12 cellular contexts compared by ENCODE assay signal in the genomic region with DNA sequence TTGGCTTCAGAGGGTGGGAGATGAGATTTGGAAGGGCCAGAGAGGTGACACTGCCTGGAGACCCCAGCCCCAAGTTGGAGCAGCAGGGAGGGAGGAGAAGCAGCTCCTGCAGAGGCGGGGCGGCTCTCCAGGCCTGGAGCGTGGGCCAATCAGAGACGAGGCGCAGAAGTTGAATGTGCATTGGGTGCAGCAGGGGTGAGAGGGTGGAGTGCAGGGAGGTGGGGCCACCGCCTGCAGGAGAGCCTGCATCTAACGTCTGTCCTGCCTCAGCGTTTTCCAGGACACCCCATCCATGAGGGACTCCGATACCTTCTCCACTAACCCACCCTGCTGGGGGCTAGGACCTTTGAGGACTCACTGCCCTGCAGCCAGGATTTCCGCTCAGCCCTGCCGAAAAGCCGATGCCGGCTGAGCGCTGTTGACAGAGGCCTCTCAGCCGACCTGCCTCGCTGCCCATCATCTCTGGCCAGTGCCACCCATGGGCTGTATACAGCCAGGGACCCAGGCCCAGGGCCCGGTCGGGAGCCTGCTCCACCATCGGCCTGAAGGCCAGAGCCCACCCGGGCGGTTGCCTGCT.
DNase-seq lines count a peak whose midpoint lies in the region; ATAC-seq and TF ChIP-seq lines count a peak whose summit lies in the region.
"Had no signal": no experiment of that assay in that cellular context is flagged by ENCODE, and none has a peak within 500 bp of the region (broad histone marks: within the 10 kb centered on the region; RNA-seq: fewer than 3 reads in every experiment).

No MANE protein-coding gene starts in this region.

- H3K4me1 ChIP-seq in mammary epithelial cell (ENCODE audit: insufficient read depth, low read length) (peaks cover 4% of the 10 kb centered on the region), iPS-18a (ENCODE audit: control insufficient read depth, low read depth, low read length) (peaks cover 18% of the 10 kb centered on the region)
- H3K4me1 ChIP-seq: thyroid gland had no signal

- no TSS peak for BruUV-seq in mammary epithelial cell (replicated peaks; lab: Mats Ljungman, UMichigan)
- no TSS peak for BruUV-seq in MCF 10A (replicated peaks; lab: Mats Ljungman, UMichigan)

- CTCF ChIA-PET in mammary epithelial cell (lab: Charles Lee; ENCODE audit: low non-redundant PET) (no interaction called here), MCF 10A (lab: Yijun Ruan, JAX) (no interaction called here), T-cell (lab: Charles Lee) (no interaction called here)

- POLR2A ChIA-PET in MCF 10A (lab: Yijun Ruan, JAX) (no interaction called here), T-cell (lab: Charles Lee) (no interaction called here)

- H3K36me3 ChIP-seq in mammary epithelial cell (ENCODE audit: insufficient read depth, low read length) (no peaks in the 10 kb centered on the region), iPS-18a (ENCODE audit: control insufficient read depth, low read depth, low read length) (no peaks in the 10 kb centered on the region)
- H3K36me3 ChIP-seq: thyroid gland had no signal

- H3K27me3 Mint-ChIP-seq in MCF 10A (ENCODE audit: insufficient read depth, unreplicated experiment) (peaks cover 54% of the 10 kb centered on the region), T-cell (peaks cover 33 to 71% of the 10 kb centered on the region in 2 donors)

- peak overlapping the region; percentile 72 for H2AFZ ChIP-seq in mammary epithelial cell (ENCODE audit: low read depth, low read length)
- H2AFZ ChIP-seq: PC-9 had no signal

- WGBS in mammary epithelial cell (ENCODE audit: low coverage, missing lambda C conversion rate), result 27% methylated on average over 10 of the region's 21 CpGs

- H3K4me3 ChIP-seq in mammary epithelial cell (replicated peaks in 1 of 3; ENCODE audit: insufficient read depth in 1 of 3, low read depth in 2 of 3, low read length in 3 of 3) (peak overlapping the region in 1 of 3 experiments; percentile 19), iPS-18a (ENCODE audit: low read length) (peak overlapping the region; percentile 71)
- H3K4me3 ChIP-seq: PC-9, thyroid gland had no signal

- no peak for TF ChIP-seq CTCF in mammary epithelial cell (conservative IDR thresholded peaks at IDR 0.05 in 1 of 2, IDR thresholded peaks at IDR 0.05 in 1 of 2; ENCODE audit: extremely low read depth in 1 of 2, insufficient read depth in 1 of 2, low read depth in 1 of 2, low read length in 2 of 2)
- no peak for TF ChIP-seq CTCF in MCF 10A (IDR thresholded peaks at IDR 0.05; ENCODE audit: unreplicated experiment)

- H3K9me3 ChIP-seq in mammary epithelial cell (replicated peaks; ENCODE audit: insufficient read depth, low read length) (no peaks in the 10 kb centered on the region), iPS-18a (ENCODE audit: control insufficient read depth, low read depth, low read length) (no peaks in the 10 kb centered on the region)
- H3K9me3 ChIP-seq: thyroid gland had no signal

- H3K4me1 Mint-ChIP-seq in MCF 10A (ENCODE audit: insufficient read depth, unreplicated experiment) (peaks cover 6% of the 10 kb centered on the region), T-cell (peaks cover 5 to 8% (median 7%) of the 10 kb centered on the region in 3 donors)

- H3K9me3 Mint-ChIP-seq in MCF 10A (ENCODE audit: unreplicated experiment) (no peaks in the 10 kb centered on the region), T-cell (no peaks in the 10 kb centered on the region)

- H3K27me3 ChIP-seq in mammary epithelial cell (ENCODE audit: insufficient read depth, low read length), result peaks cover 5% of the 10 kb centered on the region
- H3K27me3 ChIP-seq in iPS-18a (ENCODE audit: control insufficient read depth, insufficient read depth, low read length), result peaks cover 8% of the 10 kb centered on the region

- no peak overlapping the region for H3K4me3 Mint-ChIP-seq in MCF 10A (ENCODE audit: unreplicated experiment)
- H3K4me3 Mint-ChIP-seq in T-cell, result peak overlapping the region; percentile 61 to 81 (median 66)

- peak overlapping the region; percentile 51 for H3K4me2 ChIP-seq in mammary epithelial cell (ENCODE audit: insufficient read depth, low read depth, low read length)
- H3K4me2 ChIP-seq: PC-9 had no signal

- dilution Hi-C loops in mammary epithelial cell (cut with HindIII; ENCODE audit: low sequenced_read_pairs), result no loop called here

- H3K27ac ChIP-seq in mammary epithelial cell (ENCODE audit: insufficient read depth, low read depth, low read length) (no peak overlapping the region), iPS-18a (ENCODE audit: low read length) (no peak overlapping the region)
- H3K27ac ChIP-seq: PC-9, thyroid gland had no signal

- no peak for DNase-seq in mammary epithelial cell
- DNase-seq in MCF 10A (ENCODE audit: unreplicated experiment), result no peak
- no peak for DNase-seq in T-cell
- no peak for DNase-seq in stimulated activated naive CD8-positive, alpha-beta T cell treated with anti-CD3 and anti-CD28 coated beads, Interleukin-15, Interleukin-2, amounts not matched to agents 100 U/mL and 50 U/mL, for 24 hours
- DNase-seq: activated CD4-positive, CD25-positive, alpha-beta regulatory T cell; Calu3; PC-9; thyroid gland had no signal

- no peaks in the 10 kb centered on the region for H3K36me3 Mint-ChIP-seq in MCF 10A (ENCODE audit: insufficient read depth, unreplicated experiment)
- H3K36me3 Mint-ChIP-seq in T-cell, result no peaks in the 10 kb centered on the region

- in situ Hi-C loops in mammary epithelial cell (cut with MboI; ENCODE audit: low sequenced_read_pairs in 2 of 2), result loop anchor here in 1 of 2 donors (25.0 kb wide), 1 partner anchor 116 kb away; no protein-coding TSS in a partner anchor

- no peak overlapping the region for H3K27ac Mint-ChIP-seq in MCF 10A (ENCODE audit: low read depth, unreplicated experiment)
- H3K27ac Mint-ChIP-seq in T-cell, result no peak overlapping the region

- intact Hi-C loops in mammary epithelial cell (cut with micrococcal nuclease), result no loop called here
- intact Hi-C loops in MCF 10A (cut with micrococcal nuclease), result no loop called here

- no peaks in the 10 kb centered on the region for H3K79me2 ChIP-seq in mammary epithelial cell (ENCODE audit: insufficient read depth, low read length)

- H3K9ac ChIP-seq in mammary epithelial cell (ENCODE audit: insufficient read depth, low read length) (no peak overlapping the region), iPS-18a (ENCODE audit: low read length) (no peak overlapping the region)

- H4K20me1 ChIP-seq in mammary epithelial cell (ENCODE audit: insufficient read depth, low read length), result no peaks in the 10 kb centered on the region

- ATAC-seq in T-cell (replicated peaks in 1 of 4) (peak in 2 of 4 experiments; percentile 42 to 44), GM18517 (IDR thresholded peaks at IDR 0.05; ENCODE audit: unreplicated experiment) (no peak), GM21723 (IDR thresholded peaks at IDR 0.05; ENCODE audit: unreplicated experiment) (no peak), HG03432 (IDR thresholded peaks at IDR 0.05; ENCODE audit: unreplicated experiment) (no peak)
- peak; percentile 31 for ATAC-seq in stimulated activated naive CD8-positive, alpha-beta T cell treated with anti-CD3 and anti-CD28 coated beads, Interleukin-15, Interleukin-2, amounts not matched to agents 100 U/mL and 50 U/mL, for 24 hours
